In the genomic region with DNA sequence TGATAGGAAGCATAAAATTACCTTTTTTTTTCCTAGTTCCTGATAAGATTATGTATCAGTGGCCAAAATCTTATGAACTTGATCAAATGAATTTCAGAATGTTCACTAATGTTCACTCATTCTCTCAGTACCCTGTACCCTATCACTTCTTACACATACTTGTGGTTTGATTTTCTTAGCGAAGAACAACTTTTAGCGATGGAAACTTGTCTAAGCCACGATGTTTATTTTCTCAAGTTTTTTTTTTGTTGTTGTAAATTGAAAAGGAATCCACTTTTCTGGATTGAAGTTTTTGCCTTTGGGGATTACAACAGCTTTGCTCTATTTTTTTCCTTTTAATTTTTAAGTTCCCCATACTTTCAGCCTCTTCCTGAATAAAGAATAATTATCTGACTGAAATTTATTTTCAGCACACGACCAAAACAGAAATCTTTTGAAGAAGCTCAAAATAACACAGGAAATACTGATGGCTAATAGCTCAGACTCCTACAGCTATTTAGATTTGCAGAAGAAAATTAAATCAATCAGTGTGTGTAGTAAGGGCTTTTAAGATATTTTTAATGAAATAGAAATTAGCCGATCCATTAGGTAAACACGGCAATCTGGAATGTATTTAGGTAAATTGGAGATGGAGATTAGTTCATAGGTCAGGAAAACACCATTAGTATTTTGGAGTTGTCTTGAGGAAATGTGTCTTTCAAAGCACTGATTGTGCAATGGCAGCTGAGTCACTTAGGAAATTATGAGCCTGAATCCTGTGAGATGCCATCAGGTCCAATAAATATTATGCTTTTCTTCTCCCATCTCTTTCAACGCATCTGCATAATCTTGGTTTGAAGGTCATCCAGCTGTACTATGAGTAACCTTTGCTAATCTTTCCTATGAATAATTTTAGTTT, we compare ENCODE assay signal across 10 cellular contexts.
DNase-seq lines count a peak whose midpoint lies in the region; ATAC-seq and TF ChIP-seq lines count a peak whose summit lies in the region.
"Had no signal": no experiment of that assay in that cellular context is flagged by ENCODE, and none has a peak within 500 bp of the region (broad histone marks: within the 10 kb centered on the region; RNA-seq: fewer than 3 reads in every experiment).

No MANE protein-coding gene starts in this region.

- no peaks in the 10 kb centered on the region for H3K4me1 ChIP-seq in Panc1 (ENCODE audit: control insufficient read depth, insufficient read depth, low read length)
- H3K4me1 ChIP-seq in sigmoid colon: no peaks in the 10 kb centered on the region
- H3K4me1 ChIP-seq in BE2C: no peaks in the 10 kb centered on the region

- H3K27me3 ChIP-seq in Panc1 (ENCODE audit: control insufficient read depth, insufficient read depth, low read length) (no peaks in the 10 kb centered on the region), sigmoid colon (no peaks in the 10 kb centered on the region), BE2C (no peaks in the 10 kb centered on the region)

- no peaks in the 10 kb centered on the region for H3K36me3 ChIP-seq in Panc1 (ENCODE audit: control insufficient read depth, insufficient read depth, low read length)
- H3K36me3 ChIP-seq in sigmoid colon: no peaks in the 10 kb centered on the region
- no peaks in the 10 kb centered on the region for H3K36me3 ChIP-seq in BE2C

- H3K9me3 ChIP-seq in Panc1 (ENCODE audit: control insufficient read depth, insufficient read depth, low read depth, low read length): no peaks in the 10 kb centered on the region
- no peaks in the 10 kb centered on the region for H3K9me3 ChIP-seq in sigmoid colon
- no peaks in the 10 kb centered on the region for H3K9me3 ChIP-seq in BE2C

- 60 to 70% methylated on average over 7 of the region's 7 CpGs for WGBS in sigmoid colon, 2 donors

- peak; percentile 83 for DNase-seq in ELR (ENCODE audit: low read depth)
- DNase-seq in Panc1 (ENCODE audit: low read depth, low spot score): peak; percentile 82
- peak; percentile 91 for DNase-seq in fibroblast of the aortic adventitia (ENCODE audit: low read depth)
- peak; percentile 67 for DNase-seq in sigmoid colon
- no peak for DNase-seq in BE2C
- DNase-seq in medulla oblongata (ENCODE audit: extremely low spot score): no peak
- DNase-seq in stimulated activated CD4-positive, alpha-beta T cell treated with anti-CD3 and anti-CD28 coated beads, Interleukin-4, amount 100 ng/mL, for 24 hours: no peak
- DNase-seq: islet precursor cell had no signal

- no peak for TF ChIP-seq POLR2A in sigmoid colon (IDR thresholded peaks at IDR 0.05)

- POLR2A ChIA-PET in Panc1 (lab: Charles Lee): no interaction called here

- CTCF ChIA-PET in Panc1 (lab: Charles Lee): no interaction called here

- in situ Hi-C loops in Panc1 (cut with HindIII; ENCODE audit: low pct_unique_long_range_greater_than_20kb, low sequenced_read_pairs): no loop called here

- TF ChIP-seq EP300 in sigmoid colon (IDR thresholded peaks at IDR 0.05): no peak

- TF ChIP-seq CTCF in Panc1 (IDR thresholded peaks at IDR 0.05) (no peak), fibroblast of the aortic adventitia (IDR thresholded peaks at IDR 0.05; ENCODE audit: insufficient read depth, low read length) (no peak), sigmoid colon (IDR thresholded peaks at IDR 0.05) (no peak), BE2C (IDR thresholded peaks at IDR 0.05; ENCODE audit: low read depth, low read length) (no peak)

- H3K27ac ChIP-seq in Panc1 (ENCODE audit: low read length): no peak overlapping the region
- peak overlapping the region in 1 of 4 donors; percentile 58 for H3K27ac ChIP-seq in sigmoid colon

- intact Hi-C loops in Panc1 (cut with micrococcal nuclease; ENCODE audit: unreplicated experiment): no loop called here
- intact Hi-C loops in sigmoid colon (cut with DNase I): loop anchor here (10.0 kb wide), 1 partner anchor 218 kb away; a partner anchor contains a TSS

- BruUV-seq in Panc1 (replicated peaks; lab: Mats Ljungman, UMichigan): no TSS peak

- ATAC-seq in Panc1 (no peak), GM21526 (IDR thresholded peaks at IDR 0.05; ENCODE audit: low FRiP score, unreplicated experiment) (no peak)
- ATAC-seq: activated T-helper 17 cell treated with anti-CD3 and anti-CD28 coated beads, Interleukin-2, amount 50 U/mL, for 72 hours had no signal

- H3K4me3 ChIP-seq in Panc1 (ENCODE audit: low read depth in 2 of 2, low read length in 2 of 2) (no peak overlapping the region), fibroblast of the aortic adventitia (ENCODE audit: low read depth, low read length) (no peak overlapping the region), sigmoid colon (no peak overlapping the region), BE2C (ENCODE audit: low read depth, low read length) (no peak overlapping the region)

Comparison
In these comparisons a context has a peak if more than half of its experiments do, and no peak if none do; other contexts are left out.
1. DNase-seq: peak in ELR (single experiment), Panc1 (single experiment), fibroblast of the aortic adventitia (single experiment) and sigmoid colon (single experiment); none in BE2C (single experiment), medulla oblongata (single experiment) and stimulated activated CD4-positive, alpha-beta T cell treated with anti-CD3 and anti-CD28 coated beads, Interleukin-4, amount 100 ng/mL, for 24 hours (single experiment).